ENCODE assay signal across 21 cellular contexts in genomic region chr18:13626544-13626908, GRCh38.
"Had no signal": no experiment of that assay in that cellular context is flagged by ENCODE, and none has a peak within 500 bp of the region (broad histone marks: within the 10 kb centered on the region; RNA-seq: fewer than 3 reads in every experiment).

No MANE protein-coding gene starts in this region.

- H3K4me3 ChIP-seq: adrenal gland, cardiac muscle cell, colonic mucosa, prostate gland, skin epidermis, suprapubic skin, upper lobe of left lung had no signal

- DNase-seq: activated CD4-positive, alpha-beta T cell treated with anti-CD3 and anti-CD28 coated beads for 48 hours; activated naive CD4-positive, alpha-beta T cell treated with anti-CD3 and anti-CD28 coated beads, Interleukin-2, amount 10 ng/mL, durations not matched to agents 7 days and 5 days; colonic mucosa; effector memory CD4-positive, alpha-beta T cell; foreskin fibroblast; kidney glomerular epithelial cell; occipital lobe; right cardiac atrium; stimulated activated CD4-positive, alpha-beta T cell treated with anti-CD3 and anti-CD28 coated beads, Interleukin-15, amount 100 ng/mL, for 24 hours; stimulated activated CD4-positive, alpha-beta T cell treated with anti-CD3 and anti-CD28 coated beads, Interleukin-4, amount 100 ng/mL, for 1 hour; stimulated activated naive CD8-positive, alpha-beta T cell treated with anti-CD3 and anti-CD28 coated beads, Interleukin-15, Interleukin-2, amounts not matched to agents 100 U/mL and 50 U/mL, for 24 hours; T-helper 2 cell; upper lobe of left lung had no signal

- H3K4me3 Mint-ChIP-seq: activated naive CD4-positive, alpha-beta T cell treated with anti-CD3 and anti-CD28 coated beads, Interleukin-2, amount 10 ng/mL, durations not matched to agents 7 days and 5 days; nephron; WTC11 had no signal

- H3K27me3 ChIP-seq: adrenal gland, cardiac muscle cell, colonic mucosa, suprapubic skin, upper lobe of left lung had no signal

- H3K9me3 ChIP-seq: adrenal gland, colonic mucosa, prostate gland, suprapubic skin, upper lobe of left lung had no signal

- H3K4me1 ChIP-seq: colonic mucosa, prostate gland, suprapubic skin had no signal

- H3K27ac Mint-ChIP-seq: activated naive CD4-positive, alpha-beta T cell treated with anti-CD3 and anti-CD28 coated beads, Interleukin-2, amount 10 ng/mL, durations not matched to agents 7 days and 5 days; activated T-helper 2 cell treated with anti-CD3 and anti-CD28 coated beads, Interferon-gamma antibody, Interleukin-2, Interleukin-4, amounts not matched to agents 10 μg/mL and 5 μg/mL and 100 μg/mL, durations not matched to agents 14 hours and 24 hours and 36 hours; nephron; WTC11 had no signal

- H3K9me3 Mint-ChIP-seq: activated naive CD4-positive, alpha-beta T cell treated with anti-CD3 and anti-CD28 coated beads, Interleukin-2, amount 10 ng/mL, durations not matched to agents 7 days and 5 days; activated T-helper 2 cell treated with anti-CD3 and anti-CD28 coated beads, Interferon-gamma antibody, Interleukin-2, Interleukin-4, amounts not matched to agents 10 μg/mL and 5 μg/mL and 100 μg/mL, durations not matched to agents 14 hours and 24 hours and 36 hours; nephron; WTC11 had no signal

- H3K27me3 Mint-ChIP-seq: activated naive CD4-positive, alpha-beta T cell treated with anti-CD3 and anti-CD28 coated beads, Interleukin-2, amount 10 ng/mL, durations not matched to agents 7 days and 5 days had no signal

- H3K36me3 ChIP-seq: adrenal gland, cardiac muscle cell, colonic mucosa, prostate gland, upper lobe of left lung had no signal

- H3K36me3 Mint-ChIP-seq: WTC11 had no signal

- ATAC-seq: right cardiac atrium; stimulated activated naive CD8-positive, alpha-beta T cell treated with anti-CD3 and anti-CD28 coated beads, Interleukin-15, Interleukin-2, amounts not matched to agents 100 U/mL and 50 U/mL, for 24 hours; WTC11 had no signal

- H3K27ac ChIP-seq: adrenal gland, cardiac muscle cell, colonic mucosa, prostate gland, suprapubic skin, upper lobe of left lung had no signal
